9 cellular contexts compared by ENCODE assay signal in genomic region chr1:210250665-210250997, GRCh38. TPM values are rescaled to one million over a fixed set of nuclear protein-coding genes. Genes with fewer than 3 reads are reported as not detected.
DNase-seq lines count a peak whose midpoint lies in the region; ATAC-seq, FAIRE-seq and TF ChIP-seq lines count a peak whose summit lies in the region.
"Had no signal": no experiment of that assay in that cellular context is flagged by ENCODE, and none has a peak within 500 bp of the region (broad histone marks: within the 10 kb centered on the region; RNA-seq: fewer than 3 reads in every experiment).

No MANE protein-coding gene starts in this region.

- H3K36me3 ChIP-seq in ectodermal cell (ENCODE audit: control insufficient read depth, insufficient read depth, low read length), result no peaks in the 10 kb centered on the region
- no peaks in the 10 kb centered on the region for H3K36me3 ChIP-seq in HepG2 (replicated peaks in 1 of 2; ENCODE audit: control insufficient read depth in 1 of 2, insufficient read depth in 2 of 2, low read length in 2 of 2)

- TF ChIP-seq EP300 in HepG2 (IDR thresholded peaks at IDR 0.05; ENCODE audit: low read depth in 2 of 2, low read length in 2 of 2), result no peak
- TF ChIP-seq EP300 in HepG2 (CRISPR knock-in tag; IDR thresholded peaks at IDR 0.05; ENCODE audit: borderline replicate concordance), result no peak

- H3K27me3 Mint-ChIP-seq in T-helper 1 cell treated with Interleukin-12 subunit alpha and Interleukin-12 subunit beta and Interleukin-4 antibody, amounts not matched to agents 30 μg/mL and 1 μg/mL, for 36 hours (ENCODE audit: low read depth), result peaks cover 87% of the 10 kb centered on the region
- peaks cover 73% of the 10 kb centered on the region for H3K27me3 Mint-ChIP-seq in nephron progenitor cell (ENCODE audit: low read depth, poor library complexity)

- TF ChIP-seq RAD21 in HepG2 (CRISPR knock-in tag; IDR thresholded peaks at IDR 0.05), result no peak

- BruUV-seq in HepG2 (replicated peaks; lab: Mats Ljungman, UMichigan), result no TSS peak

- POLR2A ChIA-PET in HepG2 (lab: Yijun Ruan, JAX), result no interaction called here

- H3K36me3 Mint-ChIP-seq in T-helper 1 cell treated with Interleukin-12 subunit alpha and Interleukin-12 subunit beta and Interleukin-4 antibody, amounts not matched to agents 30 μg/mL and 1 μg/mL, for 36 hours (ENCODE audit: low read depth), result no peaks in the 10 kb centered on the region
- no peaks in the 10 kb centered on the region for H3K36me3 Mint-ChIP-seq in nephron progenitor cell (ENCODE audit: low read depth)

- no peak for ATAC-seq in GM18517 (IDR thresholded peaks at IDR 0.05; ENCODE audit: unreplicated experiment)
- ATAC-seq in HepG2, result no peak

- no peak for FAIRE-seq in HepG2 (lab: Jason Lieb, UNC)
- FAIRE-seq: TTC549 had no signal

- peaks cover 19% of the 10 kb centered on the region for H3K4me1 Mint-ChIP-seq in T-helper 1 cell treated with Interleukin-12 subunit alpha and Interleukin-12 subunit beta and Interleukin-4 antibody, amounts not matched to agents 30 μg/mL and 1 μg/mL, for 36 hours (ENCODE audit: low read depth)
- peaks cover 20% of the 10 kb centered on the region for H3K4me1 Mint-ChIP-seq in nephron progenitor cell

- H3K27me3 ChIP-seq in ectodermal cell (ENCODE audit: control insufficient read depth, insufficient read depth, low read length, poor library complexity, severe bottlenecking) (peaks cover 23% of the 10 kb centered on the region), HepG2 (ENCODE audit: control insufficient read depth in 1 of 2, insufficient read depth in 2 of 2, low read length in 2 of 2) (peaks cover 7 to 35% of the 10 kb centered on the region in 2 experiments; a peak in 4 of 5 replicates)

- CTCF ChIA-PET in HepG2 (lab: Yijun Ruan, JAX; ENCODE audit: low intra/inter-chr PET ratio, low total read pairs), result no interaction called here

- H3K27ac Mint-ChIP-seq in T-helper 1 cell treated with Interleukin-12 subunit alpha and Interleukin-12 subunit beta and Interleukin-4 antibody, amounts not matched to agents 30 μg/mL and 1 μg/mL, for 36 hours, result peak overlapping the region; percentile 29
- no peak overlapping the region for H3K27ac Mint-ChIP-seq in nephron progenitor cell

- DNase-seq in T-helper 1 cell (no peak), NCI-H510A treated with DMSO at 0.1 percent for 48 hours (lab: John Stamatoyannopoulos, UW) (peak; percentile 71), nephron progenitor cell (peak; percentile 66), GM19240 (ENCODE audit: insufficient read length, low spot score) (no peak), HepG2 (ENCODE audit: low spot score) (no peak)

- H3K79me2 ChIP-seq in HepG2 (ENCODE audit: insufficient read depth, low read length), result no peaks in the 10 kb centered on the region

- no peaks in the 10 kb centered on the region for H3K9me3 ChIP-seq in ectodermal cell (ENCODE audit: control insufficient read depth, low read length)
- no peaks in the 10 kb centered on the region for H3K9me3 ChIP-seq in HepG2 (ENCODE audit: low read length)

- H3K4me1 ChIP-seq in ectodermal cell (ENCODE audit: control insufficient read depth, insufficient read depth, low read length) (peaks cover 24% of the 10 kb centered on the region), HepG2 (ENCODE audit: insufficient read depth, low read length) (no peaks in the 10 kb centered on the region)

- no peaks in the 10 kb centered on the region for H4K20me1 ChIP-seq in HepG2 (ENCODE audit: insufficient read depth, low read length)

- peak overlapping the region; percentile 7 for H3K4me3 Mint-ChIP-seq in T-helper 1 cell treated with Interleukin-12 subunit alpha and Interleukin-12 subunit beta and Interleukin-4 antibody, amounts not matched to agents 30 μg/mL and 1 μg/mL, for 36 hours
- H3K4me3 Mint-ChIP-seq in nephron progenitor cell, result peak overlapping the region; percentile 87

- H3K4me2 ChIP-seq in HepG2 (ENCODE audit: low read depth, low read length), result no peak overlapping the region

- intact Hi-C loops in HepG2 (cut with micrococcal nuclease; ENCODE audit: unreplicated experiment), result no loop called here

- H3K9me3 Mint-ChIP-seq in T-helper 1 cell treated with Interleukin-12 subunit alpha and Interleukin-12 subunit beta and Interleukin-4 antibody, amounts not matched to agents 30 μg/mL and 1 μg/mL, for 36 hours, result no peaks in the 10 kb centered on the region
- H3K9me3 Mint-ChIP-seq in nephron progenitor cell, result no peaks in the 10 kb centered on the region

- H3K9ac ChIP-seq in HepG2 (ENCODE audit: insufficient read depth, low read depth, low read length), result no peak overlapping the region

- in situ Hi-C loops in HepG2 (cut with HindIII; ENCODE audit: extremely low pct_ligation_motif_present, low pct_unique_long_range_greater_than_20kb), result no loop called here

- WGBS in ectodermal cell, 2 experiments, result 2 to 3% methylated on average over 11 of the region's 11 CpGs
- 30% methylated on average over 11 of the region's 11 CpGs for WGBS in HepG2 (ENCODE audit: low lambda C conversion rate)

- H2AFZ ChIP-seq in HepG2 (ENCODE audit: low read length), result no peak overlapping the region

- TF ChIP-seq POLR2A in HepG2 (IDR thresholded peaks at IDR 0.05; ENCODE audit: insufficient read depth in 1 of 2, low read depth in 2 of 2, low read length in 2 of 2), result no peak

- peak overlapping the region; percentile 43 for H3K4me3 ChIP-seq in ectodermal cell (ENCODE audit: insufficient read depth, low read depth, low read length)
- H3K4me3 ChIP-seq in HepG2 (replicated peaks in 1 of 3; ENCODE audit: insufficient read depth in 1 of 3, low read depth in 2 of 3, low read length in 3 of 3), result no peak overlapping the region

- TF ChIP-seq CTCF in nephron progenitor cell (IDR thresholded peaks at IDR 0.05), result no peak
- no peak for TF ChIP-seq CTCF in HepG2 (CRISPR knock-in tag; IDR thresholded peaks at IDR 0.05)

- H3K27ac ChIP-seq in ectodermal cell (ENCODE audit: insufficient read depth, low read depth, low read length, poor library complexity, severe bottlenecking) (peak overlapping the region; percentile 84), HepG2 (ENCODE audit: extremely low read length, insufficient read depth, low read length) (no peak overlapping the region)

TF ChIP-seq in HepG2, 621 proteins besides CTCF, POLR2A, EP300 and RAD21 (continues in another document):
- no peak for TF ChIP-seq GATA4 (IDR thresholded peaks at IDR 0.05; ENCODE audit: borderline replicate concordance, low read depth)
- TF ChIP-seq MXI1 (IDR thresholded peaks at IDR 0.05; ENCODE audit: borderline replicate concordance, low read depth, low read length), result no peak
- no peak for TF ChIP-seq ZNF33B (CRISPR knock-in tag; IDR thresholded peaks at IDR 0.05)
- TF ChIP-seq TFAP4 (IDR thresholded peaks at IDR 0.05; ENCODE audit: borderline replicate concordance, low read depth), result no peak
- TF ChIP-seq SRSF9 (IDR thresholded peaks at IDR 0.05; ENCODE audit: borderline replicate concordance, insufficient read depth, low read depth, low read length, poor library complexity, severe bottlenecking), result no peak
- no peak for TF ChIP-seq SPEN (CRISPR knock-in tag; IDR thresholded peaks at IDR 0.05; ENCODE audit: low read depth)
- TF ChIP-seq YY1 (IDR thresholded peaks at IDR 0.05; ENCODE audit: insufficient read depth, insufficient replicate concordance, low read depth, low read length), result no peak
- TF ChIP-seq ARHGAP35 (CRISPR knock-in tag; IDR thresholded peaks at IDR 0.05; ENCODE audit: borderline replicate concordance), result no peak
- TF ChIP-seq ZNF674 (CRISPR knock-in tag; IDR thresholded peaks at IDR 0.05; ENCODE audit: low read depth), result no peak
- no peak for TF ChIP-seq NFE2L2 (IDR thresholded peaks at IDR 0.05; ENCODE audit: low read length)
- no peak for TF ChIP-seq HHEX (CRISPR knock-in tag; IDR thresholded peaks at IDR 0.05)
- TF ChIP-seq ZSCAN30 (CRISPR knock-in tag; IDR thresholded peaks at IDR 0.05), result no peak

RNA-seq across cellular contexts. Expression of gene SERTAD4, which starts 18.0 kb away (rescaled TPM):
- 5.5 TPM for polyA plus RNA-seq in ectodermal cell (2013, experiment 1 of 4)
- polyA plus RNA-seq in ectodermal cell (2013, experiment 2 of 4), result 5.1 TPM
- polyA plus RNA-seq in ectodermal cell (2013, experiment 3 of 4), result 4.1 TPM
- polyA plus RNA-seq in ectodermal cell (2013, experiment 4 of 4), result 4.0 TPM
- not detected in 2 replicates for total RNA-seq in HepG2 (2016; rRNA removed; fragmentation: Illumina TruSeq; extraction: Trizol)
- not detected in 2 replicates for total RNA-seq in HepG2 (2016; cell fraction: cytosol; rRNA removed; fragmentation: Illumina TruSeq; extraction: Trizol; ENCODE audit: low read depth)
- total RNA-seq in HepG2 (2016; cell fraction: insoluble cytoplasmic fraction; rRNA removed; fragmentation: Illumina TruSeq; extraction: Trizol), result not detected in 2 replicates
- not detected in 2 replicates for total RNA-seq in HepG2 (2016; cell fraction: membrane; rRNA removed; fragmentation: Illumina TruSeq; extraction: Trizol)
- total RNA-seq in HepG2 (2016; cell fraction: nucleus; rRNA removed; fragmentation: Illumina TruSeq; extraction: Trizol), result not detected in 2 replicates
- not detected in 2 replicates for polyA plus RNA-seq in HepG2 (2011; rRNA removed)
- not detected in 2 replicates for polyA plus RNA-seq in HepG2 (2011; cell fraction: cytosol; rRNA removed)
- polyA plus RNA-seq in HepG2 (2011; cell fraction: nucleus; rRNA removed), result not detected in 2 replicates
- polyA plus RNA-seq in HepG2 (2012), result not detected in 2 replicates
- polyA plus RNA-seq in HepG2 (2016; cell fraction: cytosol; fragmentation: Illumina TruSeq; extraction: Trizol; ENCODE audit: low read depth), result not detected in 2 replicates
- not detected in 2 replicates for polyA plus RNA-seq in HepG2 (2016; cell fraction: insoluble cytoplasmic fraction; fragmentation: Illumina TruSeq; extraction: Trizol; ENCODE audit: low read depth)
- not detected in 2 replicates for polyA plus RNA-seq in HepG2 (2016; cell fraction: membrane; fragmentation: Illumina TruSeq; extraction: Trizol; ENCODE audit: low read depth)
- not detected in 2 replicates for polyA plus RNA-seq in HepG2 (2016; cell fraction: nucleus; fragmentation: Illumina TruSeq; extraction: Trizol; ENCODE audit: insufficient read depth, low read depth)
- not detected in 2 replicates for polyA minus RNA-seq in HepG2 (2011; rRNA and poly(A)+ RNA removed; ENCODE audit: low replicate concordance)
- not detected in 2 replicates for polyA minus RNA-seq in HepG2 (2011; cell fraction: cytosol; rRNA and poly(A)+ RNA removed)
- not detected in 2 replicates for polyA minus RNA-seq in HepG2 (2011; cell fraction: nucleus; rRNA and poly(A)+ RNA removed)

Comparison
In these comparisons a context has a peak if more than half of its experiments do, and no peak if none do; other contexts are left out.
1. DNase-seq: peak in NCI-H510A treated with DMSO at 0.1 percent for 48 hours (single experiment) and nephron progenitor cell (single experiment); none in T-helper 1 cell (0 of 5), GM19240 (single experiment) and HepG2 (single experiment).